Comparison of ENCODE assay signal across 18 cellular contexts in the genomic region with DNA sequence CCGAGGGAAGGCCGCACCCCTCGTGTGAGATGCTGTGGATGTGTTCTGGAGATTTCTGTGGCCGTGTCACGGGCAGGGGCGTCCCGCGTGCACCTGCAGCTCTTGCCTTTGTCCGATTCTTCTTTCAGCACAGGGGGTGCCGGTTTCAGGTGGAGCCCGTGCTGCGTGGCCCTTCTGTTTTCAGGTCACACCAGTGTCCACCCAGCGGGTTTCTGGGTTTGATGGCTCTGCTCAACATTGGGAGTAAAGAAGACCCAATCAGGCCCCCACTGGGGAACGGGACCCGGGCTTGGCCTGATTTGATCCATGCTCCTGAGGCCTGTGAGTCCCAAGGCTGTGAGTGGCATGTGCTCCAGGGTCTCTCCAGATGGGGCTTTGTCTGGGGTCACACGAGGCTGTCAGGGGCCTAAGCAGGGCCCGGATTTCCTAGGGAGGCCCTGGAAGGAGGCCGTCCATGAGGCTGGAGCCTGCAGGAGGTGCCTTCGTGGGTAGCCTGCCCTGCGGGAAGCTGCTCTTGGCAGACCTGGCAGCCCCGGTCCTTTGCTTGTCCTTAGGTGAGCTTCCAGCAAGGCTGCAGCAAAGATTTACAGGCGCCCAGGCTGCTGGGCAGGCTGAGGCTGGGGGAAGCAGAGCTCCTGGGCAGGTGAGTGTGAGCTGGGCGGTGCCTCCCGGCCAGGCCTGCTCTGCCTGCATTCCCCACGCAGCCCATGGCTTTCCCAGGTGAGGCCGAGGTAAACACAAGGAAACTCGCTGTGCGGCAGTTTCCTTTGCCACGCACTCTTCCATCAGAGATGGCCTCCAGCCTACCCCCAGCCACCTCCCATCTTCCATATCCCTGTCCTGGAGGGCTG. TPM values are rescaled to one million over a fixed set of nuclear protein-coding genes. Genes with fewer than 3 reads are reported as not detected.
DNase-seq lines count a peak whose midpoint lies in the region; ATAC-seq, FAIRE-seq and TF ChIP-seq lines count a peak whose summit lies in the region.
"Had no signal": no experiment of that assay in that cellular context is flagged by ENCODE, and none has a peak within 500 bp of the region (broad histone marks: within the 10 kb centered on the region; RNA-seq: fewer than 3 reads in every experiment).

No MANE protein-coding gene starts in this region.

- no peak for TF ChIP-seq POLR2A in IMR-90 (IDR thresholded peaks at IDR 0.05; ENCODE audit: low read depth, low read length)

- peak overlapping the region; percentile 16; the same call in 1 of the 2 replicates for H2BK20ac ChIP-seq in IMR-90 (ENCODE audit: low read depth, low read length)

- TF ChIP-seq CTCF in IMR-90 (conservative IDR thresholded peaks at IDR 0.05; ENCODE audit: low read depth, low read length) (no peak), kidney (IDR thresholded peaks at IDR 0.05; ENCODE audit: borderline replicate concordance, extremely low read depth, insufficient read depth) (no peak)

- intact Hi-C loops in IMR-90 (cut with micrococcal nuclease): no loop called here
- intact Hi-C loops in kidney (cut with DNase I): no loop called here
- intact Hi-C loops in sciatic nerve (cut with DNase I): no loop called here

- dilution Hi-C loops in IMR-90 (cut with HindIII; ENCODE audit: low sequenced_read_pairs, unreplicated experiment): no loop called here

- H2BK120ac ChIP-seq in IMR-90 (ENCODE audit: low read depth, low read length): no peak overlapping the region; the same call in 1 of the 2 replicates

- no peak for ATAC-seq in activated naive CD8-positive, alpha-beta T cell treated with anti-CD3 and anti-CD28 coated beads, Interleukin-2, amount 10 ng/mL, durations not matched to agents 7 days and 5 days (ENCODE audit: low read depth)
- ATAC-seq in IMR-90 (ENCODE audit: low read depth) (no peak), sciatic nerve (no peak), HG02884 (IDR thresholded peaks at IDR 0.05; ENCODE audit: unreplicated experiment) (no peak)
- no peak for ATAC-seq in stimulated activated memory B cell treated with anti-CD40 and anti-IgM and Interleukin-4, amounts not matched to agents 10 μg/mL and 1 μg/mL and 100 μg/mL, for 72 hours
- ATAC-seq: GM12878 had no signal

- H3K4me3 Mint-ChIP-seq in activated naive CD8-positive, alpha-beta T cell treated with anti-CD3 and anti-CD28 coated beads, Interleukin-2, amount 10 ng/mL, durations not matched to agents 7 days and 5 days: no peak overlapping the region
- H3K4me3 Mint-ChIP-seq in activated naive CD8-positive, alpha-beta T cell treated with anti-CD3 and anti-CD28 coated beads for 36 hours: no peak overlapping the region
- H3K4me3 Mint-ChIP-seq in stimulated activated memory B cell treated with anti-CD40 and anti-IgM and Interleukin-4, amounts not matched to agents 10 μg/mL and 1 μg/mL and 100 μg/mL, for 72 hours: no peak overlapping the region

- no peaks in the 10 kb centered on the region; the same call in 1 of the 2 replicates for H3K27me3 ChIP-seq in IMR-90 (ENCODE audit: control insufficient read depth, insufficient read depth, low read length)
- H3K27me3 ChIP-seq: MG63 had no signal

- H2AFZ ChIP-seq in IMR-90 (replicated peaks; ENCODE audit: low read length, poor library complexity): no peak overlapping the region

- H3K4me1 ChIP-seq in IMR-90 (ENCODE audit: control insufficient read depth, insufficient read depth, low read length) (peaks cover 8% of the 10 kb centered on the region), kidney (ENCODE audit: control insufficient read depth in 1 of 2, insufficient read depth in 1 of 2, low read depth in 1 of 2, low read length in 2 of 2) (peaks cover 4 to 5% of the 10 kb centered on the region in 2 donors)

- POLR2A ChIA-PET in activated naive CD8-positive, alpha-beta T cell treated with anti-CD3 and anti-CD28 coated beads, Interleukin-2, amount 10 ng/mL, durations not matched to agents 7 days and 5 days (lab: Charles Lee): no interaction called here
- POLR2A ChIA-PET in IMR-90 (lab: Charles Lee; ENCODE audit: unreplicated experiment): no interaction called here

- CTCF ChIA-PET in IMR-90 (lab: Yijun Ruan, JAX): no interaction called here

- H4K5ac ChIP-seq in IMR-90 (ENCODE audit: low read depth, low read length): no peak overlapping the region

- peaks cover 13% of the 10 kb centered on the region for H3K27me3 Mint-ChIP-seq in activated naive CD8-positive, alpha-beta T cell treated with anti-CD3 and anti-CD28 coated beads, Interleukin-2, amount 10 ng/mL, durations not matched to agents 7 days and 5 days
- no peaks in the 10 kb centered on the region for H3K27me3 Mint-ChIP-seq in activated naive CD8-positive, alpha-beta T cell treated with anti-CD3 and anti-CD28 coated beads for 36 hours
- peaks cover 26% of the 10 kb centered on the region for H3K27me3 Mint-ChIP-seq in stimulated activated memory B cell treated with anti-CD40 and anti-IgM and Interleukin-4, amounts not matched to agents 10 μg/mL and 1 μg/mL and 100 μg/mL, for 72 hours

- in situ Hi-C loops in IMR-90 (cut with MboI; ENCODE audit: low sequenced_read_pairs): loop anchor here (25.0 kb wide), 1 partner anchor 825 kb away; no protein-coding TSS in a partner anchor

- H3K27ac ChIP-seq in IMR-90 (ENCODE audit: insufficient read depth, low read length) (no peak overlapping the region), kidney (ENCODE audit: low read depth in 2 of 2, low read length in 2 of 2) (no peak overlapping the region)

- H4K91ac ChIP-seq in IMR-90 (ENCODE audit: insufficient read depth, low read depth, low read length): no peak overlapping the region

- H3K4ac ChIP-seq in IMR-90 (ENCODE audit: low read depth, low read length): 0 out of 2 replicates have a peak overlapping the region, but pooled peaks have one; percentile 3

- H2AK5ac ChIP-seq in IMR-90 (ENCODE audit: low read depth, low read length): 0 out of 2 replicates have a peak overlapping the region, but pooled peaks have one; percentile 17

- TF ChIP-seq RAD21 in IMR-90 (IDR thresholded peaks at IDR 0.05; ENCODE audit: low read length): no peak

- H3K18ac ChIP-seq in IMR-90 (ENCODE audit: low read depth, low read length): no peak overlapping the region

- no peak overlapping the region for H3K27ac Mint-ChIP-seq in activated naive CD8-positive, alpha-beta T cell treated with anti-CD3 and anti-CD28 coated beads, Interleukin-2, amount 10 ng/mL, durations not matched to agents 7 days and 5 days
- H3K27ac Mint-ChIP-seq in activated naive CD8-positive, alpha-beta T cell treated with anti-CD3 and anti-CD28 coated beads for 36 hours: no peak overlapping the region
- no peak overlapping the region for H3K27ac Mint-ChIP-seq in stimulated activated memory B cell treated with anti-CD40 and anti-IgM and Interleukin-4, amounts not matched to agents 10 μg/mL and 1 μg/mL and 100 μg/mL, for 72 hours

- H4K20me1 ChIP-seq in IMR-90 (ENCODE audit: insufficient read depth, low read length): no peaks in the 10 kb centered on the region

- peak overlapping the region; percentile 2 for H2BK5ac ChIP-seq in IMR-90 (ENCODE audit: low read depth, low read length, poor library complexity, severe bottlenecking)

- H3K9me3 ChIP-seq in IMR-90 (ENCODE audit: control insufficient read depth, insufficient read depth, low read length) (no peaks in the 10 kb centered on the region), kidney (ENCODE audit: control insufficient read depth in 1 of 2, low read length in 2 of 2) (no peaks in the 10 kb centered on the region)
- H3K9me3 ChIP-seq: MG63 had no signal

- no peaks in the 10 kb centered on the region for H3K36me3 Mint-ChIP-seq in activated naive CD8-positive, alpha-beta T cell treated with anti-CD3 and anti-CD28 coated beads, Interleukin-2, amount 10 ng/mL, durations not matched to agents 7 days and 5 days
- peaks cover 1% of the 10 kb centered on the region for H3K36me3 Mint-ChIP-seq in activated naive CD8-positive, alpha-beta T cell treated with anti-CD3 and anti-CD28 coated beads for 36 hours
- no peaks in the 10 kb centered on the region for H3K36me3 Mint-ChIP-seq in stimulated activated memory B cell treated with anti-CD40 and anti-IgM and Interleukin-4, amounts not matched to agents 10 μg/mL and 1 μg/mL and 100 μg/mL, for 72 hours

- H3K14ac ChIP-seq in IMR-90 (replicated peaks; ENCODE audit: low read depth, low read length): no peak overlapping the region

- H3K9me1 ChIP-seq in IMR-90 (ENCODE audit: insufficient read depth, low read length): peaks cover 2% of the 10 kb centered on the region

- H3K56ac ChIP-seq in IMR-90 (ENCODE audit: extremely low read depth, insufficient read depth, low read length): no peak overlapping the region

- H3K23ac ChIP-seq in IMR-90 (ENCODE audit: low read depth, low read length): no peak overlapping the region

- no peak overlapping the region for H3K9ac ChIP-seq in IMR-90 (ENCODE audit: low read depth, low read length)
- H3K9ac ChIP-seq in kidney (ENCODE audit: low read length in 2 of 2): no peak overlapping the region

- WGBS in IMR-90 (ENCODE audit: extremely low coverage in 2 of 2, insufficient read length in 1 of 2), 2 experiments: 94% methylated on average over 16 of the region's 29 CpGs; no CpG with 5 or more reads in 1 of the 2 experiments

- H3K4me3 ChIP-seq in IMR-90 (ENCODE audit: insufficient read depth, low read depth, low read length) (no peak overlapping the region), kidney (ENCODE audit: low read length in 2 of 2) (no peak overlapping the region)
- H3K4me3 ChIP-seq: GM12878, MG63 had no signal

- peaks cover 0 to 4% of the 10 kb centered on the region in 2 experiments; a peak in 1 of 4 replicates for H3K79me1 ChIP-seq in IMR-90 (ENCODE audit: low read depth in 1 of 2, low read length in 2 of 2)

- H4K8ac ChIP-seq in IMR-90 (ENCODE audit: low read depth in 2 of 2, low read length in 2 of 2): no peak overlapping the region

- FAIRE-seq in kidney (lab: Jason Lieb, UNC): no peak
- FAIRE-seq: A204.1, GM12878, H54 had no signal

- no peak overlapping the region for H2AK9ac ChIP-seq in IMR-90 (replicated peaks; ENCODE audit: low read depth, low read length, poor library complexity)

- H2BK15ac ChIP-seq in IMR-90 (ENCODE audit: low read depth, low read length): no peak overlapping the region; the same call in 2 of the 3 replicates

- H3K4me2 ChIP-seq in IMR-90 (ENCODE audit: low read depth, low read length): no peak overlapping the region

- H3K36me3 ChIP-seq in IMR-90 (ENCODE audit: control insufficient read depth, insufficient read depth, low read length) (no peaks in the 10 kb centered on the region), kidney (ENCODE audit: control insufficient read depth in 1 of 2, insufficient read depth in 2 of 2, low read length in 2 of 2) (no peaks in the 10 kb centered on the region)
- H3K36me3 ChIP-seq: MG63 had no signal

- BruUV-seq in IMR-90 (replicated peaks; lab: Mats Ljungman, UMichigan): no TSS peak

- peak; percentile 20 for DNase-seq in activated naive CD8-positive, alpha-beta T cell treated with anti-CD3 and anti-CD28 coated beads, Interleukin-2, amount 10 ng/mL, durations not matched to agents 7 days and 5 days
- DNase-seq in activated naive CD8-positive, alpha-beta T cell treated with anti-CD3 and anti-CD28 coated beads for 36 hours: no peak
- DNase-seq in IMR-90 (no peak), kidney (peak; percentile 57), sciatic nerve (ENCODE audit: low spot score) (peak; percentile 52), iPS-NIHi11 (ENCODE audit: low spot score) (no peak)
- DNase-seq: C1 segment of cervical spinal cord, GDM1, Karpas-422, MG63, NCI-H1092 treated with DMSO at 0.1 percent for 48 hours, NCI-H524 treated with DMSO at 0.1 percent for 48 hours, SHP77 treated with DMSO at 0.1 percent for 48 hours had no signal

- peaks cover 49% of the 10 kb centered on the region for H3K4me1 Mint-ChIP-seq in activated naive CD8-positive, alpha-beta T cell treated with anti-CD3 and anti-CD28 coated beads, Interleukin-2, amount 10 ng/mL, durations not matched to agents 7 days and 5 days
- peaks cover 66% of the 10 kb centered on the region for H3K4me1 Mint-ChIP-seq in activated naive CD8-positive, alpha-beta T cell treated with anti-CD3 and anti-CD28 coated beads for 36 hours
- peaks cover 45% of the 10 kb centered on the region for H3K4me1 Mint-ChIP-seq in stimulated activated memory B cell treated with anti-CD40 and anti-IgM and Interleukin-4, amounts not matched to agents 10 μg/mL and 1 μg/mL and 100 μg/mL, for 72 hours

- H3K9me3 Mint-ChIP-seq in activated naive CD8-positive, alpha-beta T cell treated with anti-CD3 and anti-CD28 coated beads, Interleukin-2, amount 10 ng/mL, durations not matched to agents 7 days and 5 days: no peaks in the 10 kb centered on the region
- no peaks in the 10 kb centered on the region for H3K9me3 Mint-ChIP-seq in activated naive CD8-positive, alpha-beta T cell treated with anti-CD3 and anti-CD28 coated beads for 36 hours
- no peaks in the 10 kb centered on the region for H3K9me3 Mint-ChIP-seq in stimulated activated memory B cell treated with anti-CD40 and anti-IgM and Interleukin-4, amounts not matched to agents 10 μg/mL and 1 μg/mL and 100 μg/mL, for 72 hours

RNA-seq across cellular contexts. Expression of a gene that starts 12.8 kb away (rescaled TPM):
- 10 to 100 TPM; 47.1 to 51.2 TPM for total RNA-seq in activated naive CD8-positive, alpha-beta T cell treated with anti-CD3 and anti-CD28 coated beads, Interleukin-2, amount 10 ng/mL, durations not matched to agents 7 days and 5 days
- 100 to 1,000 TPM; 104 to 108 TPM for total RNA-seq in activated naive CD8-positive, alpha-beta T cell treated with anti-CD3 and anti-CD28 coated beads for 36 hours
- total RNA-seq in IMR-90 (2012; rRNA removed) (63.9 and 85.9 TPM in 2 replicates), kidney (29.6 TPM), sciatic nerve (28.4 TPM)
- polyA plus RNA-seq in IMR-90 (2012; rRNA removed) (103 and 134 TPM in 2 replicates), kidney (ENCODE audit: insufficient read depth, low read depth, low replicate concordance) (96.7 TPM)
- 101 and 125 TPM in 2 replicates for polyA plus RNA-seq in IMR-90 (2012; cell fraction: cytosol; rRNA removed)
- polyA plus RNA-seq in IMR-90 (2012; cell fraction: nucleus; rRNA removed; ENCODE audit: low replicate concordance): 35.7 and 44.4 TPM in 2 replicates

RNA-seq across cellular contexts. Expression of a gene that starts 14.4 kb away (rescaled TPM):
- total RNA-seq in activated naive CD8-positive, alpha-beta T cell treated with anti-CD3 and anti-CD28 coated beads, Interleukin-2, amount 10 ng/mL, durations not matched to agents 7 days and 5 days: 10 to 100 TPM; 24.7 to 27.7 TPM
- 10 to 100 TPM; 40.5 to 42.4 TPM for total RNA-seq in activated naive CD8-positive, alpha-beta T cell treated with anti-CD3 and anti-CD28 coated beads for 36 hours
- total RNA-seq in IMR-90 (2012; rRNA removed) (10.4 and 26.9 TPM in 2 replicates), kidney (31.1 TPM), sciatic nerve (20.7 TPM)
- polyA plus RNA-seq in IMR-90 (2012; rRNA removed) (69.0 and 119 TPM in 2 replicates), kidney (ENCODE audit: insufficient read depth, low read depth, low replicate concordance) (164 TPM)
- polyA plus RNA-seq in IMR-90 (2012; cell fraction: cytosol; rRNA removed): 70.7 and 121 TPM in 2 replicates
- polyA plus RNA-seq in IMR-90 (2012; cell fraction: nucleus; rRNA removed; ENCODE audit: low replicate concordance): 19.3 and 45.4 TPM in 2 replicates

Comparison
In these comparisons a context has a peak if more than half of its experiments do, and no peak if none do; other contexts are left out.
1. DNase-seq: peak in activated naive CD8-positive, alpha-beta T cell treated with anti-CD3 and anti-CD28 coated beads, Interleukin-2, amount 10 ng/mL, durations not matched to agents 7 days and 5 days (single experiment), kidney (single experiment) and sciatic nerve (single experiment); none in activated naive CD8-positive, alpha-beta T cell treated with anti-CD3 and anti-CD28 coated beads for 36 hours (single experiment), IMR-90 (single experiment) and iPS-NIHi11 (single experiment).